ENCODE assay signal across 37 cellular contexts in genomic region chr4:20960291-20960690, GRCh38.
"Had no signal": no experiment of that assay in that cellular context is flagged by ENCODE, and none has a peak within 500 bp of the region (broad histone marks: within the 10 kb centered on the region; RNA-seq: fewer than 3 reads in every experiment).

No MANE protein-coding gene starts in this region.

- H3K4me1 ChIP-seq: adrenal gland, body of pancreas, esophagus muscularis mucosa, foreskin keratinocyte, gastrocnemius medialis, heart left ventricle had no signal

- H3K27me3 ChIP-seq: adrenal gland, body of pancreas, esophagus muscularis mucosa, foreskin keratinocyte, gastrocnemius medialis, heart left ventricle had no signal

- H3K4me3 Mint-ChIP-seq: activated B cell treated with CpG ODN at 0.5 μM for 24 hours; activated CD8-positive, alpha-beta memory T cell treated with anti-CD3 and anti-CD28 coated beads, Interleukin-2, amount 10 ng/mL, durations not matched to agents 7 days and 5 days; activated CD8-positive, alpha-beta T cell treated with anti-CD3 and anti-CD28 coated beads, Interleukin-2, amount 10 ng/mL, durations not matched to agents 7 days and 5 days; activated naive CD4-positive, alpha-beta T cell treated with anti-CD3 and anti-CD28 coated beads for 36 hours; activated naive CD4-positive, alpha-beta T cell treated with anti-CD3 and anti-CD28 coated beads, Interleukin-2, amount 50 U/mL, for 24 hours; activated naive CD8-positive, alpha-beta T cell treated with anti-CD3 and anti-CD28 coated beads for 36 hours; activated naive CD8-positive, alpha-beta T cell treated with anti-CD3 and anti-CD28 coated beads, Interleukin-2, amount 50 U/mL, for 24 hours; activated T-helper 1 cell treated with anti-CD3 and anti-CD28 coated beads, Interleukin-12 subunit alpha, Interleukin-12 subunit beta, Interleukin-2, Interleukin-4 antibody, amounts not matched to agents 30 ng/mL and 10 ng/mL and 1 ng/mL, durations not matched to agents 14 hours and 24 hours and 36 hours; effector memory CD8-positive, alpha-beta T cell; T-helper 17 cell; T-helper 2 cell treated with Interferon-gamma antibody and Interleukin-4, amounts not matched to agents 5 μg/mL and 100 μg/mL, for 36 hours had no signal

- FAIRE-seq: colon had no signal

- H3K4me1 Mint-ChIP-seq: activated B cell treated with CpG ODN at 0.5 μM for 24 hours; activated CD8-positive, alpha-beta memory T cell treated with anti-CD3 and anti-CD28 coated beads, Interleukin-2, amount 10 ng/mL, durations not matched to agents 7 days and 5 days; activated naive CD8-positive, alpha-beta T cell treated with anti-CD3 and anti-CD28 coated beads for 36 hours; activated naive CD8-positive, alpha-beta T cell treated with anti-CD3 and anti-CD28 coated beads, Interleukin-2, amount 50 U/mL, for 24 hours; T-helper 17 cell had no signal

- ATAC-seq: activated CD4-positive, CD25-positive, alpha-beta regulatory T cell treated with anti-CD3 and anti-CD28 coated beads, Interleukin-2, amount 50 U/mL, for 24 hours; activated CD8-positive, alpha-beta memory T cell treated with anti-CD3 and anti-CD28 coated beads, Interleukin-2, amount 10 ng/mL, durations not matched to agents 7 days and 5 days; activated CD8-positive, alpha-beta T cell treated with anti-CD3 and anti-CD28 coated beads, Interleukin-2, amount 10 ng/mL, durations not matched to agents 7 days and 5 days; activated naive CD8-positive, alpha-beta T cell treated with anti-CD3 and anti-CD28 coated beads, Interleukin-2, amount 50 U/mL, for 24 hours; body of pancreas; effector memory CD8-positive, alpha-beta T cell; foreskin keratinocyte; gastrocnemius medialis; heart left ventricle; T-helper 17 cell had no signal

- H3K36me3 Mint-ChIP-seq: activated CD8-positive, alpha-beta memory T cell treated with anti-CD3 and anti-CD28 coated beads, Interleukin-2, amount 10 ng/mL, durations not matched to agents 7 days and 5 days; activated naive CD4-positive, alpha-beta T cell treated with anti-CD3 and anti-CD28 coated beads, Interleukin-2, amount 50 U/mL, for 24 hours; activated naive CD8-positive, alpha-beta T cell treated with anti-CD3 and anti-CD28 coated beads for 36 hours had no signal

- H3K36me3 ChIP-seq: adrenal gland, esophagus muscularis mucosa, gastrocnemius medialis, heart left ventricle, WERI-Rb-1 had no signal

- H3K9me3 ChIP-seq: adrenal gland, body of pancreas, esophagus muscularis mucosa, gastrocnemius medialis, heart left ventricle had no signal

- H3K9me3 Mint-ChIP-seq: activated B cell treated with CpG ODN at 0.5 μM for 24 hours; activated naive CD4-positive, alpha-beta T cell treated with anti-CD3 and anti-CD28 coated beads for 36 hours; activated naive CD4-positive, alpha-beta T cell treated with anti-CD3 and anti-CD28 coated beads, Interleukin-2, amount 50 U/mL, for 24 hours; activated naive CD8-positive, alpha-beta T cell treated with anti-CD3 and anti-CD28 coated beads for 36 hours; activated naive CD8-positive, alpha-beta T cell treated with anti-CD3 and anti-CD28 coated beads, Interleukin-2, amount 50 U/mL, for 24 hours; activated T-helper 1 cell treated with anti-CD3 and anti-CD28 coated beads, Interleukin-12 subunit alpha, Interleukin-12 subunit beta, Interleukin-2, Interleukin-4 antibody, amounts not matched to agents 30 ng/mL and 10 ng/mL and 1 ng/mL, durations not matched to agents 14 hours and 24 hours and 36 hours; effector memory CD8-positive, alpha-beta T cell; T-helper 2 cell treated with Interferon-gamma antibody and Interleukin-4, amounts not matched to agents 5 μg/mL and 100 μg/mL, for 36 hours had no signal

- H3K27ac Mint-ChIP-seq: activated B cell treated with CpG ODN at 0.5 μM for 24 hours; activated CD8-positive, alpha-beta memory T cell treated with anti-CD3 and anti-CD28 coated beads, Interleukin-2, amount 10 ng/mL, durations not matched to agents 7 days and 5 days; activated CD8-positive, alpha-beta T cell treated with anti-CD3 and anti-CD28 coated beads, Interleukin-2, amount 10 ng/mL, durations not matched to agents 7 days and 5 days; activated naive CD4-positive, alpha-beta T cell treated with anti-CD3 and anti-CD28 coated beads for 36 hours; activated naive CD4-positive, alpha-beta T cell treated with anti-CD3 and anti-CD28 coated beads, Interleukin-2, amount 50 U/mL, for 24 hours; activated naive CD8-positive, alpha-beta T cell treated with anti-CD3 and anti-CD28 coated beads for 36 hours; activated naive CD8-positive, alpha-beta T cell treated with anti-CD3 and anti-CD28 coated beads, Interleukin-2, amount 50 U/mL, for 24 hours; activated T-helper 1 cell treated with anti-CD3 and anti-CD28 coated beads, Interleukin-12 subunit alpha, Interleukin-12 subunit beta, Interleukin-2, Interleukin-4 antibody, amounts not matched to agents 30 ng/mL and 10 ng/mL and 1 ng/mL, durations not matched to agents 14 hours and 24 hours and 36 hours; activated T-helper 2 cell treated with anti-CD3 and anti-CD28 coated beads, Interferon-gamma antibody, Interleukin-2, Interleukin-4, amounts not matched to agents 10 μg/mL and 5 μg/mL and 100 μg/mL, durations not matched to agents 14 hours and 24 hours and 36 hours; effector memory CD8-positive, alpha-beta T cell; T-helper 17 cell; T-helper 2 cell treated with Interferon-gamma antibody and Interleukin-4, amounts not matched to agents 5 μg/mL and 100 μg/mL, for 36 hours had no signal

- H3K27me3 Mint-ChIP-seq: activated B cell treated with CpG ODN at 0.5 μM for 24 hours; activated CD8-positive, alpha-beta memory T cell treated with anti-CD3 and anti-CD28 coated beads, Interleukin-2, amount 10 ng/mL, durations not matched to agents 7 days and 5 days; activated naive CD4-positive, alpha-beta T cell treated with anti-CD3 and anti-CD28 coated beads, Interleukin-2, amount 50 U/mL, for 24 hours; activated naive CD8-positive, alpha-beta T cell treated with anti-CD3 and anti-CD28 coated beads for 36 hours; activated naive CD8-positive, alpha-beta T cell treated with anti-CD3 and anti-CD28 coated beads, Interleukin-2, amount 50 U/mL, for 24 hours; effector memory CD8-positive, alpha-beta T cell; T-helper 17 cell had no signal

- DNase-seq: activated B cell treated with CpG ODN at 0.5 μM for 24 hours; activated CD4-positive, alpha-beta T cell treated with anti-CD3 and anti-CD28 coated beads for 48 hours; activated CD4-positive, alpha-beta T cell treated with anti-CD3 and anti-CD28 coated beads, Interleukin-2, amount 50 U/mL, for 1 hour; activated CD4-positive, alpha-beta T cell treated with anti-CD3 and anti-CD28 coated beads, Interleukin-2, amount 50 U/mL, for 48 hours; activated CD8-positive, alpha-beta memory T cell treated with anti-CD3 and anti-CD28 coated beads, Interleukin-2, amount 10 ng/mL, durations not matched to agents 7 days and 5 days; activated CD8-positive, alpha-beta memory T cell treated with anti-CD3 and anti-CD28 coated beads, Interleukin-2, amount 50 U/mL, for 4 hours; activated CD8-positive, alpha-beta T cell treated with anti-CD3 and anti-CD28 coated beads, Interleukin-2, amount 10 ng/mL, durations not matched to agents 7 days and 5 days; activated effector memory CD4-positive, alpha-beta T cell treated with anti-CD3 and anti-CD28 coated beads, Interleukin-2, amount 50 U/mL, for 16 hours; activated naive CD4-positive, alpha-beta T cell treated with anti-CD3 and anti-CD28 coated beads for 36 hours; activated naive CD8-positive, alpha-beta T cell treated with anti-CD3 and anti-CD28 coated beads for 36 hours; activated naive CD8-positive, alpha-beta T cell treated with anti-CD3 and anti-CD28 coated beads, Interleukin-2, amount 50 U/mL, for 24 hours; activated T-cell treated with anti-CD3 and anti-CD28 coated beads, Interleukin-2, amount 50 U/mL, for 1 hour; activated T-cell treated with anti-CD3 and anti-CD28 coated beads, Interleukin-2, amount 50 U/mL, for 48 hours; adrenal gland; amygdala; aorta; body of pancreas; cortex of kidney; dermis blood vessel endothelial cell; effector CD4-positive, alpha-beta T cell; effector memory CD8-positive, alpha-beta T cell; erythroblast; foreskin keratinocyte; gastrocnemius medialis; glutamatergic neuron; heart left ventricle; T-helper 1 cell; T-helper 17 cell; T1000; WERI-Rb-1 had no signal

- H3K27ac ChIP-seq: adrenal gland, body of pancreas, esophagus muscularis mucosa, foreskin keratinocyte, gastrocnemius medialis, heart left ventricle, WERI-Rb-1 had no signal

- H3K4me3 ChIP-seq: adrenal gland, body of pancreas, esophagus muscularis mucosa, gastrocnemius medialis, heart left ventricle had no signal
